Comparison of ENCODE assay signal across 10 cellular contexts in genomic region chr5:41334758-41335157, GRCh38.
A peak's percentile ranks its signal among the peaks of the same experiment; 100 is the strongest.
DNase-seq lines count a peak whose midpoint lies in the region; ATAC-seq and TF ChIP-seq lines count a peak whose summit lies in the region.
"Had no signal": no experiment of that assay in that cellular context is flagged by ENCODE, and none has a peak within 500 bp of the region (broad histone marks: within the 10 kb centered on the region; RNA-seq: fewer than 3 reads in every experiment).

No MANE protein-coding gene starts in this region.

- ATAC-seq in GM19023 (IDR thresholded peaks at IDR 0.05; ENCODE audit: unreplicated experiment): peak; percentile 60
- ATAC-seq in HG02973 (IDR thresholded peaks at IDR 0.05; ENCODE audit: unreplicated experiment): peak; percentile 81

- no peak overlapping the region for H3K4me3 ChIP-seq in epithelial cell of esophagus (ENCODE audit: low read length)

- no peak for TF ChIP-seq CTCF in epithelial cell of esophagus (IDR thresholded peaks at IDR 0.05; ENCODE audit: insufficient read depth, low read depth, low read length, missing control alignments)

- peak; percentile 10 for DNase-seq in epithelial cell of esophagus (ENCODE audit: low read depth)
- DNase-seq in putamen (ENCODE audit: low spot score): peak; percentile 79
- DNase-seq in SW 1271 (lab: John Stamatoyannopoulos, UW): no peak
- no peak for DNase-seq in HuH-7.5 (ENCODE audit: low spot score)
- DNase-seq in NCI-H2029 treated with DMSO at 0.1 percent for 48 hours (lab: John Stamatoyannopoulos, UW): no peak
- DNase-seq in activated CD8-positive, alpha-beta memory T cell treated with anti-CD3 and anti-CD28 coated beads, Interleukin-2, amount 50 U/mL, for 48 hours: no peak
- DNase-seq: immature natural killer cell, NCI-H345 had no signal

Comparison
In these comparisons a context has a peak if more than half of its experiments do, and no peak if none do; other contexts are left out.
1. DNase-seq: peak in epithelial cell of esophagus (single experiment) and putamen (single experiment); none in SW 1271 (0 of 2), HuH-7.5 (single experiment), NCI-H2029 treated with DMSO at 0.1 percent for 48 hours (single experiment) and activated CD8-positive, alpha-beta memory T cell treated with anti-CD3 and anti-CD28 coated beads, Interleukin-2, amount 50 U/mL, for 48 hours (single experiment).